1 cellular context compared by ENCODE assay signal in the genomic region with DNA sequence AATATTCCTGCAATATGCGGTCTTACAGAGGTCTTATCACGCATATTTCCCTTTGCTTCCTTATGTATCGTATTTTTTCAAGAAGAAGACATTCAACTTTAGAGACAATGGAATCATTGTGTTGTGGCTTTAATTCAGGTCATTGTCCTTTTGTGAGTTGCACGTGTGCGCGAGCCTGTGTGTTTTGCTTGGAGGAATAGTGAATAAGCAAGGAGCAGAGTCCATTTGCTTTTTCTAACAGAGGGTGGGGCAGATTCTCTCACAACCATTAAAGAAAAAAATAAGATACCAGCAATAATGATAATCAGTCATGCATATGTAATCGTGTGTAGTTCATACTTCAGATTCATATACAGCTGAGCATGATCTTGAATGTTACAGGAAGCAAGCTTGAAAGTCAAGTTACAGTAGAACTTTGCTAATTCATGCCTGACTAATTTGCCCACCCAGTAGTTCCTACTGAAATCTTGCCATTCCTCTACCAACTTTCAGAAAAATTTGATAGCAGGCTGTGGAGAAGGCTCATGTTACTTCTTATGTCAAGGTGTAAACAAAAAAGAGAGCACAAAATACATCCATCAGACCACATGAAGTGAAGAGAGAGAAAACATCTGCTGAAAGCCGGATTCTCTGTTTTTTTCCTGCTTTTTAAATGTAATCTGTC.
TF ChIP-seq lines count a peak whose summit lies in the region.

No MANE protein-coding gene starts in this region.

TF ChIP-seq in HepG2, 621 proteins besides CTCF, POLR2A, EP300 and RAD21 (continued from another document):
- TF ChIP-seq, protein P1, sequence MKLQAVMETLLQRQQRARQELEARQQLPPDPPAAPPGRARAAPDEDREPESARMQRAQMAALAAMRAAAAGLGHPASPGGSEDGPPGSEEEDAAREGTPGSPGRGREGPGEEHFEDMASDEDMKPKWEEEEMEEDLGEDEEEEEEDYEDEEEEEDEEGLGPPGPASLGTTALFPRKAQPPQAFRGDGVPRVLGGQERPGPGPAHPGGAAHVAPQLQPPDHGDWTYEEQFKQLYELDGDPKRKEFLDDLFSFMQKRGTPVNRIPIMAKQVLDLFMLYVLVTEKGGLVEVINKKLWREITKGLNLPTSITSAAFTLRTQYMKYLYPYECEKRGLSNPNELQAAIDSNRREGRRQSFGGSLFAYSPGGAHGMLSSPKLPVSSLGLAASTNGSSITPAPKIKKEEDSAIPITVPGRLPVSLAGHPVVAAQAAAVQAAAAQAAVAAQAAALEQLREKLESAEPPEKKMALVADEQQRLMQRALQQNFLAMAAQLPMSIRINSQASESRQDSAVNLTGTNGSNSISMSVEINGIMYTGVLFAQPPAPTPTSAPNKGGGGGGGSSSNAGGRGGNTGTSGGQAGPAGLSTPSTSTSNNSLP (IDR thresholded peaks at IDR 0.05; ENCODE audit: low read depth, low read length): peak; percentile 18; the same call in 1 of the 2 replicates
- TF ChIP-seq NR2F2 (IDR thresholded peaks at IDR 0.05; ENCODE audit: borderline replicate concordance, low read depth) (no peak), KAT8 (CRISPR knock-in tag; IDR thresholded peaks at IDR 0.05) (no peak), RXRA (CRISPR knock-in tag; IDR thresholded peaks at IDR 0.05) (peak; percentile 29; the same call in 1 of the 2 replicates), TSC22D2 (CRISPR knock-in tag; IDR thresholded peaks at IDR 0.05; ENCODE audit: borderline replicate concordance) (no peak), ZNF841 (CRISPR knock-in tag; IDR thresholded peaks at IDR 0.05; ENCODE audit: borderline replicate concordance) (no peak), NR2F1 (CRISPR knock-in tag; IDR thresholded peaks at IDR 0.05) (no peak), ZNF672 (CRISPR knock-in tag; IDR thresholded peaks at IDR 0.05) (no peak), GATAD2A (CRISPR knock-in tag; IDR thresholded peaks at IDR 0.05) (peak; percentile 64; the same call in 1 of the 2 replicates), FOXJ3 (CRISPR knock-in tag; IDR thresholded peaks at IDR 0.05; ENCODE audit: borderline replicate concordance) (no peak), SP2 (CRISPR knock-in tag; IDR thresholded peaks at IDR 0.05) (no peak), ZNF777 (CRISPR knock-in tag; IDR thresholded peaks at IDR 0.05) (no peak), PCBP2 (optimal IDR thresholded peaks at IDR 0.05; ENCODE audit: low read depth, low read length, poor library complexity, severe bottlenecking) (no peak), MYC (CRISPR knock-in tag; IDR thresholded peaks at IDR 0.05; ENCODE audit: borderline replicate concordance) (no peak), YY1 (IDR thresholded peaks at IDR 0.05; ENCODE audit: insufficient read depth, insufficient replicate concordance, low read depth, low read length) (no peak), ZFP41 (CRISPR knock-in tag; IDR thresholded peaks at IDR 0.05; ENCODE audit: borderline replicate concordance) (no peak), ZNF782 (CRISPR knock-in tag; IDR thresholded peaks at IDR 0.05; ENCODE audit: borderline replicate concordance) (no peak), HNF4G (IDR thresholded peaks at IDR 0.05; ENCODE audit: borderline replicate concordance, low read depth, low read length) (peak; percentile 27; the same call in 1 of the 2 replicates), HNF4G (CRISPR knock-in tag; IDR thresholded peaks at IDR 0.05; ENCODE audit: borderline replicate concordance, low read depth) (no peak), MIER3 (CRISPR knock-in tag; IDR thresholded peaks at IDR 0.05; ENCODE audit: borderline replicate concordance) (no peak), ZNF484 (CRISPR knock-in tag; IDR thresholded peaks at IDR 0.05; ENCODE audit: borderline replicate concordance, low read depth) (no peak), U2AF1 (optimal IDR thresholded peaks at IDR 0.05; ENCODE audit: low read depth, low read length) (no peak), RAD51 (IDR thresholded peaks at IDR 0.05; ENCODE audit: borderline replicate concordance) (no peak), NFE2 (CRISPR knock-in tag; IDR thresholded peaks at IDR 0.05) (no peak), TAF1 (CRISPR knock-in tag; IDR thresholded peaks at IDR 0.05) (no peak), ZNF780A (CRISPR knock-in tag; IDR thresholded peaks at IDR 0.05) (no peak)
- TF ChIP-seq, protein P2, sequence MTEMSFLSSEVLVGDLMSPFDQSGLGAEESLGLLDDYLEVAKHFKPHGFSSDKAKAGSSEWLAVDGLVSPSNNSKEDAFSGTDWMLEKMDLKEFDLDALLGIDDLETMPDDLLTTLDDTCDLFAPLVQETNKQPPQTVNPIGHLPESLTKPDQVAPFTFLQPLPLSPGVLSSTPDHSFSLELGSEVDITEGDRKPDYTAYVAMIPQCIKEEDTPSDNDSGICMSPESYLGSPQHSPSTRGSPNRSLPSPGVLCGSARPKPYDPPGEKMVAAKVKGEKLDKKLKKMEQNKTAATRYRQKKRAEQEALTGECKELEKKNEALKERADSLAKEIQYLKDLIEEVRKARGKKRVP (CRISPR knock-in tag; IDR thresholded peaks at IDR 0.05): no peak
- TF ChIP-seq, protein P3, sequence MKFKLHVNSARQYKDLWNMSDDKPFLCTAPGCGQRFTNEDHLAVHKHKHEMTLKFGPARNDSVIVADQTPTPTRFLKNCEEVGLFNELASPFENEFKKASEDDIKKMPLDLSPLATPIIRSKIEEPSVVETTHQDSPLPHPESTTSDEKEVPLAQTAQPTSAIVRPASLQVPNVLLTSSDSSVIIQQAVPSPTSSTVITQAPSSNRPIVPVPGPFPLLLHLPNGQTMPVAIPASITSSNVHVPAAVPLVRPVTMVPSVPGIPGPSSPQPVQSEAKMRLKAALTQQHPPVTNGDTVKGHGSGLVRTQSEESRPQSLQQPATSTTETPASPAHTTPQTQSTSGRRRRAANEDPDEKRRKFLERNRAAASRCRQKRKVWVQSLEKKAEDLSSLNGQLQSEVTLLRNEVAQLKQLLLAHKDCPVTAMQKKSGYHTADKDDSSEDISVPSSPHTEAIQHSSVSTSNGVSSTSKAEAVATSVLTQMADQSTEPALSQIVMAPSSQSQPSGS (CRISPR knock-in tag; IDR thresholded peaks at IDR 0.05): no peak
- TF ChIP-seq, protein P4, sequence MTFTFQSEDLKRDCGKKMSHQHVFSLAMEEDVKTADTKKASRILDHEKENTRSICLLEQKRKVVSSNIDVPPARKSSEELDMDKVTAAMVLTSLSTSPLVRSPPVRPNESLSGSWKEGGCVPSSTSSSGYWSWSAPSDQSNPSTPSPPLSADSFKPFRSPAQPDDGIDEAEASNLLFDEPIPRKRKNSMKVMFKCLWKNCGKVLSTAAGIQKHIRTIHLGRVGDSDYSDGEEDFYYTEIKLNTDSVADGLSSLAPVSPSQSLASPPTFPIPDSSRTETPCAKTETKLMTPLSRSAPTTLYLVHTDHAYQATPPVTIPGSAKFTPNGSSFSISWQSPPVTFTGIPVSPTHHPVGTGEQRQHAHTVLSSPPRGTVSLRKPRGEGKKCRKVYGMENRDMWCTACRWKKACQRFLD (CRISPR knock-in tag; IDR thresholded peaks at IDR 0.05; ENCODE audit: borderline replicate concordance): no peak
- TF ChIP-seq, protein P5, sequence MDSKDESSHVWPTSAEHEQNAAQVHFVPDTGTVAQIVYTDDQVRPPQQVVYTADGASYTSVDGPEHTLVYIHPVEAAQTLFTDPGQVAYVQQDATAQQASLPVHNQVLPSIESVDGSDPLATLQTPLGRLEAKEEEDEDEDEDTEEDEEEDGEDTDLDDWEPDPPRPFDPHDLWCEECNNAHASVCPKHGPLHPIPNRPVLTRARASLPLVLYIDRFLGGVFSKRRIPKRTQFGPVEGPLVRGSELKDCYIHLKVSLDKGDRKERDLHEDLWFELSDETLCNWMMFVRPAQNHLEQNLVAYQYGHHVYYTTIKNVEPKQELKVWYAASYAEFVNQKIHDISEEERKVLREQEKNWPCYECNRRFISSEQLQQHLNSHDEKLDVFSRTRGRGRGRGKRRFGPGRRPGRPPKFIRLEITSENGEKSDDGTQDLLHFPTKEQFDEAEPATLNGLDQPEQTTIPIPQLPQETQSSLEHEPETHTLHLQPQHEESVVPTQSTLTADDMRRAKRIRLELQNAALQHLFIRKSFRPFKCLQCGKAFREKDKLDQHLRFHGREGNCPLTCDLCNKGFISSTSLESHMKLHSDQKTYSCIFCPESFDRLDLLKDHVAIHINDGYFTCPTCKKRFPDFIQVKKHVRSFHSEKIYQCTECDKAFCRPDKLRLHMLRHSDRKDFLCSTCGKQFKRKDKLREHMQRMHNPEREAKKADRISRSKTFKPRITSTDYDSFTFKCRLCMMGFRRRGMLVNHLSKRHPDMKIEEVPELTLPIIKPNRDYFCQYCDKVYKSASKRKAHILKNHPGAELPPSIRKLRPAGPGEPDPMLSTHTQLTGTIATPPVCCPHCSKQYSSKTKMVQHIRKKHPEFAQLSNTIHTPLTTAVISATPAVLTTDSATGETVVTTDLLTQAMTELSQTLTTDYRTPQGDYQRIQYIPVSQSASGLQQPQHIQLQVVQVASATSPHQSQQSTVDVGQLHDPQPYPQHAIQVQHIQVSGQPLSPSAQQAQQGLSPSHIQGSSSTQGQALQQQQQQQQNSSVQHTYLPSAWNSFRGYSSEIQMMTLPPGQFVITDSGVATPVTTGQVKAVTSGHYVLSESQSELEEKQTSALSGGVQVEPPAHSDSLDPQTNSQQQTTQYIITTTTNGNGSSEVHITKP (CRISPR knock-in tag; IDR thresholded peaks at IDR 0.05; ENCODE audit: low read depth): no peak
- TF ChIP-seq, protein P6, sequence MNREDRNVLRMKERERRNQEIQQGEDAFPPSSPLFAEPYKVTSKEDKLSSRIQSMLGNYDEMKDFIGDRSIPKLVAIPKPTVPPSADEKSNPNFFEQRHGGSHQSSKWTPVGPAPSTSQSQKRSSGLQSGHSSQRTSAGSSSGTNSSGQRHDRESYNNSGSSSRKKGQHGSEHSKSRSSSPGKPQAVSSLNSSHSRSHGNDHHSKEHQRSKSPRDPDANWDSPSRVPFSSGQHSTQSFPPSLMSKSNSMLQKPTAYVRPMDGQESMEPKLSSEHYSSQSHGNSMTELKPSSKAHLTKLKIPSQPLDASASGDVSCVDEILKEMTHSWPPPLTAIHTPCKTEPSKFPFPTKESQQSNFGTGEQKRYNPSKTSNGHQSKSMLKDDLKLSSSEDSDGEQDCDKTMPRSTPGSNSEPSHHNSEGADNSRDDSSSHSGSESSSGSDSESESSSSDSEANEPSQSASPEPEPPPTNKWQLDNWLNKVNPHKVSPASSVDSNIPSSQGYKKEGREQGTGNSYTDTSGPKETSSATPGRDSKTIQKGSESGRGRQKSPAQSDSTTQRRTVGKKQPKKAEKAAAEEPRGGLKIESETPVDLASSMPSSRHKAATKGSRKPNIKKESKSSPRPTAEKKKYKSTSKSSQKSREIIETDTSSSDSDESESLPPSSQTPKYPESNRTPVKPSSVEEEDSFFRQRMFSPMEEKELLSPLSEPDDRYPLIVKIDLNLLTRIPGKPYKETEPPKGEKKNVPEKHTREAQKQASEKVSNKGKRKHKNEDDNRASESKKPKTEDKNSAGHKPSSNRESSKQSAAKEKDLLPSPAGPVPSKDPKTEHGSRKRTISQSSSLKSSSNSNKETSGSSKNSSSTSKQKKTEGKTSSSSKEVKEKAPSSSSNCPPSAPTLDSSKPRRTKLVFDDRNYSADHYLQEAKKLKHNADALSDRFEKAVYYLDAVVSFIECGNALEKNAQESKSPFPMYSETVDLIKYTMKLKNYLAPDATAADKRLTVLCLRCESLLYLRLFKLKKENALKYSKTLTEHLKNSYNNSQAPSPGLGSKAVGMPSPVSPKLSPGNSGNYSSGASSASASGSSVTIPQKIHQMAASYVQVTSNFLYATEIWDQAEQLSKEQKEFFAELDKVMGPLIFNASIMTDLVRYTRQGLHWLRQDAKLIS (CRISPR knock-in tag; IDR thresholded peaks at IDR 0.05): no peak
- TF ChIP-seq, protein P7, sequence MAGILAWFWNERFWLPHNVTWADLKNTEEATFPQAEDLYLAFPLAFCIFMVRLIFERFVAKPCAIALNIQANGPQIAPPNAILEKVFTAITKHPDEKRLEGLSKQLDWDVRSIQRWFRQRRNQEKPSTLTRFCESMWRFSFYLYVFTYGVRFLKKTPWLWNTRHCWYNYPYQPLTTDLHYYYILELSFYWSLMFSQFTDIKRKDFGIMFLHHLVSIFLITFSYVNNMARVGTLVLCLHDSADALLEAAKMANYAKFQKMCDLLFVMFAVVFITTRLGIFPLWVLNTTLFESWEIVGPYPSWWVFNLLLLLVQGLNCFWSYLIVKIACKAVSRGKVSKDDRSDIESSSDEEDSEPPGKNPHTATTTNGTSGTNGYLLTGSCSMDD (CRISPR knock-in tag; IDR thresholded peaks at IDR 0.05): no peak
- TF ChIP-seq, protein P8, sequence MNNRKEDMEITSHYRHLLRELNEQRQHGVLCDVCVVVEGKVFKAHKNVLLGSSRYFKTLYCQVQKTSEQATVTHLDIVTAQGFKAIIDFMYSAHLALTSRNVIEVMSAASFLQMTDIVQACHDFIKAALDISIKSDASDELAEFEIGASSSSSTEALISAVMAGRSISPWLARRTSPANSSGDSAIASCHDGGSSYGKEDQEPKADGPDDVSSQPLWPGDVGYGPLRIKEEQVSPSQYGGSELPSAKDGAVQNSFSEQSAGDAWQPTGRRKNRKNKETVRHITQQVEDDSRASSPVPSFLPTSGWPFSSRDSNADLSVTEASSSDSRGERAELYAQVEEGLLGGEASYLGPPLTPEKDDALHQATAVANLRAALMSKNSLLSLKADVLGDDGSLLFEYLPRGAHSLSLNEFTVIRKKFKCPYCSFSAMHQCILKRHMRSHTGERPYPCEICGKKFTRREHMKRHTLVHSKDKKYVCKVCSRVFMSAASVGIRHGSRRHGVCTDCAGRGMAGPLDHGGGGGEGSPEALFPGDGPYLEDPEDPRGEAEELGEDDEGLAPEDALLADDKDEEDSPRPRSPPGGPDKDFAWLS (CRISPR knock-in tag; IDR thresholded peaks at IDR 0.05; ENCODE audit: borderline replicate concordance): no peak
TF ChIP-seq in HepG2: peak in this region for 29.
